ENCODE assay signal across 8 cellular contexts in genomic region chr2:10048501-10049171, GRCh38.
DNase-seq lines count a peak whose midpoint lies in the region; ATAC-seq and TF ChIP-seq lines count a peak whose summit lies in the region.

No MANE protein-coding gene starts in this region.

- H3K4me3 Mint-ChIP-seq in T-helper 2 cell treated with Interferon-gamma antibody and Interleukin-4, amounts not matched to agents 5 μg/mL and 100 μg/mL, for 36 hours: no peak overlapping the region

- H3K4me1 Mint-ChIP-seq in T-helper 2 cell treated with Interferon-gamma antibody and Interleukin-4, amounts not matched to agents 5 μg/mL and 100 μg/mL, for 36 hours (ENCODE audit: low read depth): peaks cover 5% of the 10 kb centered on the region

- H3K27ac Mint-ChIP-seq in T-helper 2 cell treated with Interferon-gamma antibody and Interleukin-4, amounts not matched to agents 5 μg/mL and 100 μg/mL, for 36 hours: no peak overlapping the region

- H3K27me3 Mint-ChIP-seq in T-helper 2 cell treated with Interferon-gamma antibody and Interleukin-4, amounts not matched to agents 5 μg/mL and 100 μg/mL, for 36 hours (ENCODE audit: low read depth): peaks cover 3% of the 10 kb centered on the region

- peaks cover 22% of the 10 kb centered on the region for H3K36me3 Mint-ChIP-seq in T-helper 2 cell treated with Interferon-gamma antibody and Interleukin-4, amounts not matched to agents 5 μg/mL and 100 μg/mL, for 36 hours (ENCODE audit: low read depth)

- peak; percentile 71 for DNase-seq in DMS79 treated with DMSO at 0.1 percent for 48 hours (lab: John Stamatoyannopoulos, UW)
- no peak for DNase-seq in DMS79 (lab: John Stamatoyannopoulos, UW)
- DNase-seq in Kasumi-1 (lab: John Stamatoyannopoulos, UW): peak; percentile 73 to 85
- DNase-seq in fibroblast of the conjunctiva (ENCODE audit: low read depth): peak; percentile 47
- peak; percentile 23 for DNase-seq in putamen (ENCODE audit: low spot score)
- DNase-seq in T-helper 2 cell treated with Interferon-gamma antibody and Interleukin-4, amounts not matched to agents 5 μg/mL and 100 μg/mL, for 36 hours (ENCODE audit: low spot score): no peak

- no peaks in the 10 kb centered on the region for H3K9me3 Mint-ChIP-seq in T-helper 2 cell treated with Interferon-gamma antibody and Interleukin-4, amounts not matched to agents 5 μg/mL and 100 μg/mL, for 36 hours

- ATAC-seq in SK-N-SH treated with all-trans-retinoic acid at 6 μM for 48 hours (peak; percentile 74), HG03571 (IDR thresholded peaks at IDR 0.05; ENCODE audit: unreplicated experiment) (no peak)

TF ChIP-seq in SK-N-SH treated with all-trans-retinoic acid at 6 μM for 48 hours, 23 proteins besides CTCF, POLR2A, EP300 and RAD21:
- TF ChIP-seq PPARA (CRISPR knock-in tag; IDR thresholded peaks at IDR 0.05; ENCODE audit: borderline replicate concordance): no peak
- no peak for TF ChIP-seq BACH2 (CRISPR knock-in tag; IDR thresholded peaks at IDR 0.05; ENCODE audit: borderline replicate concordance)
- TF ChIP-seq ARNTL (CRISPR knock-in tag; IDR thresholded peaks at IDR 0.05; ENCODE audit: borderline replicate concordance, low read depth): no peak
- TF ChIP-seq RARB (CRISPR knock-in tag; IDR thresholded peaks at IDR 0.05): no peak
- no peak for TF ChIP-seq TCF4 (CRISPR knock-in tag; IDR thresholded peaks at IDR 0.05; ENCODE audit: borderline replicate concordance)
- TF ChIP-seq CREB5 (CRISPR knock-in tag; IDR thresholded peaks at IDR 0.05; ENCODE audit: low read depth): no peak
- no peak for TF ChIP-seq OSR1 (CRISPR knock-in tag; IDR thresholded peaks at IDR 0.05)
- no peak for TF ChIP-seq GLIS3 (CRISPR knock-in tag; IDR thresholded peaks at IDR 0.05)
- no peak for TF ChIP-seq ZFP30 (CRISPR knock-in tag; IDR thresholded peaks at IDR 0.05)
- no peak for TF ChIP-seq ISL1 (CRISPR knock-in tag; IDR thresholded peaks at IDR 0.05)
- no peak for TF ChIP-seq ZFP3 (CRISPR knock-in tag; IDR thresholded peaks at IDR 0.05)
- TF ChIP-seq PATZ1 (CRISPR knock-in tag; IDR thresholded peaks at IDR 0.05; ENCODE audit: borderline replicate concordance): no peak
- TF ChIP-seq CSDC2 (CRISPR knock-in tag; IDR thresholded peaks at IDR 0.05): no peak
- no peak for TF ChIP-seq ESRRG (CRISPR knock-in tag; IDR thresholded peaks at IDR 0.05)
- no peak for TF ChIP-seq ZNF70 (CRISPR knock-in tag; IDR thresholded peaks at IDR 0.05)
- no peak for TF ChIP-seq TSHZ2 (CRISPR knock-in tag; IDR thresholded peaks at IDR 0.05)
- no peak for TF ChIP-seq ZNF565 (CRISPR knock-in tag; conservative IDR thresholded peaks at IDR 0.05; ENCODE audit: low read depth)
- no peak for TF ChIP-seq ZC3H10 (CRISPR knock-in tag; IDR thresholded peaks at IDR 0.05)
- no peak for TF ChIP-seq SNAI2 (CRISPR knock-in tag; IDR thresholded peaks at IDR 0.05)
- TF ChIP-seq POU6F1 (CRISPR knock-in tag; IDR thresholded peaks at IDR 0.05; ENCODE audit: borderline replicate concordance, low read depth): no peak

Comparison
In these comparisons a context has a peak if more than half of its experiments do, and no peak if none do; other contexts are left out.
1. DNase-seq: peak in DMS79 treated with DMSO at 0.1 percent for 48 hours (single experiment), Kasumi-1 (2 of 2), fibroblast of the conjunctiva (single experiment) and putamen (single experiment); none in DMS79 (single experiment) and T-helper 2 cell treated with Interferon-gamma antibody and Interleukin-4, amounts not matched to agents 5 μg/mL and 100 μg/mL, for 36 hours (single experiment).